ENCODE assay signal across 29 cellular contexts in genomic region chr1:43372172-43372571, GRCh38. TPM values are rescaled to one million over a fixed set of nuclear protein-coding genes. Genes with fewer than 3 reads are reported as not detected.
DNase-seq lines count a peak whose midpoint lies in the region; ATAC-seq, FAIRE-seq and TF ChIP-seq lines count a peak whose summit lies in the region.
"Had no signal": no experiment of that assay in that cellular context is flagged by ENCODE, and none has a peak within 500 bp of the region (broad histone marks: within the 10 kb centered on the region; RNA-seq: fewer than 3 reads in every experiment).

No MANE protein-coding gene starts in this region.

- peak overlapping the region; percentile 84 for H2AK5ac ChIP-seq in IMR-90 (ENCODE audit: low read depth, low read length)

- peaks cover 10% of the 10 kb centered on the region for H3K9me1 ChIP-seq in IMR-90 (ENCODE audit: insufficient read depth, low read length)

- TF ChIP-seq CTCF in AG04450 (IDR thresholded peaks at IDR 0.05; ENCODE audit: low read depth, low read length) (no peak), IMR-90 (conservative IDR thresholded peaks at IDR 0.05; ENCODE audit: low read depth, low read length) (no peak), brain microvascular endothelial cell (IDR thresholded peaks at IDR 0.05; ENCODE audit: low read depth, low read length, missing control alignments) (no peak)

- H4K91ac ChIP-seq in IMR-90 (ENCODE audit: insufficient read depth, low read depth, low read length), result peak overlapping the region; percentile 92

- no peak overlapping the region for H3K56ac ChIP-seq in IMR-90 (ENCODE audit: extremely low read depth, insufficient read depth, low read length)

- peak overlapping the region; percentile 84 for H2BK5ac ChIP-seq in IMR-90 (ENCODE audit: low read depth, low read length, poor library complexity, severe bottlenecking)

- CTCF ChIA-PET in AG04450 (lab: Charles Lee) (interaction anchor here (0.6 kb wide), 1 partner anchor 41 kb away, joined by 3 read pairs; no protein-coding TSS in a partner anchor), IMR-90 (lab: Yijun Ruan, JAX) (interaction anchor here (0.6 kb wide), 1 partner anchor 796 kb away, joined by 3 read pairs; no protein-coding TSS in a partner anchor)

- H3K4me1 ChIP-seq in IMR-90 (ENCODE audit: control insufficient read depth, insufficient read depth, low read length), result peaks cover 13% of the 10 kb centered on the region

- in situ Hi-C loops in IMR-90 (cut with MboI; ENCODE audit: low sequenced_read_pairs), result no loop called here
- in situ Hi-C loops in brain microvascular endothelial cell (cut with HindIII; ENCODE audit: low pct_ligation_motif_present, low sequenced_read_pairs), result no loop called here

- 0 out of 2 replicates have a peak, but pooled peaks cover 7% of the 10 kb centered on the region for H3K36me3 ChIP-seq in IMR-90 (ENCODE audit: control insufficient read depth, insufficient read depth, low read length)
- H3K36me3 ChIP-seq in brain microvascular endothelial cell (replicated peaks), result no peaks in the 10 kb centered on the region
- H3K36me3 ChIP-seq: pancreas had no signal

- H3K9me3 ChIP-seq in AG04450 (ENCODE audit: control insufficient read depth, insufficient read depth, low read length) (no peaks in the 10 kb centered on the region), IMR-90 (ENCODE audit: control insufficient read depth, insufficient read depth, low read length) (no peaks in the 10 kb centered on the region)
- H3K9me3 ChIP-seq: pancreas had no signal

- H3K4me3 ChIP-seq in AG04450 (ENCODE audit: low read depth, low read length) (no peak overlapping the region), IMR-90 (ENCODE audit: insufficient read depth, low read depth, low read length) (no peak overlapping the region), brain microvascular endothelial cell (ENCODE audit: low read depth, low read length) (no peak overlapping the region)
- H3K4me3 ChIP-seq: pancreas had no signal

- no peak overlapping the region for H3K23ac ChIP-seq in IMR-90 (ENCODE audit: low read depth, low read length)

- no TSS peak for BruUV-seq in IMR-90 (replicated peaks; lab: Mats Ljungman, UMichigan)

- no peak overlapping the region for H2AFZ ChIP-seq in IMR-90 (replicated peaks; ENCODE audit: low read length, poor library complexity)

- intact Hi-C loops in IMR-90 (cut with micrococcal nuclease), result no loop called here

- H3K9ac ChIP-seq in IMR-90 (ENCODE audit: low read depth, low read length), result no peak overlapping the region

- POLR2A ChIA-PET in AG04450 (lab: Yijun Ruan, JAX), result no interaction called here
- POLR2A ChIA-PET in IMR-90 (lab: Charles Lee; ENCODE audit: unreplicated experiment), result interaction anchor here (0.7 kb wide), 1 partner anchor 952 kb away, joined by 14 read pairs; no protein-coding TSS in a partner anchor

- WGBS in IMR-90 (ENCODE audit: extremely low coverage in 2 of 2, insufficient read length in 1 of 2), 2 experiments, result 83% methylated on average over 2 of the region's 5 CpGs; no CpG with 5 or more reads in 1 of the 2 experiments

- dilution Hi-C loops in IMR-90 (cut with HindIII; ENCODE audit: low sequenced_read_pairs, unreplicated experiment), result no loop called here

- H2BK120ac ChIP-seq in IMR-90 (ENCODE audit: low read depth, low read length), result peak overlapping the region; percentile 87

- peak overlapping the region; percentile 77; the same call in 1 of the 2 replicates for H3K14ac ChIP-seq in IMR-90 (replicated peaks; ENCODE audit: low read depth, low read length)

- FAIRE-seq in urothelium cell line (lab: Jason Lieb, UNC), result no peak
- FAIRE-seq: pancreas had no signal

- H2BK20ac ChIP-seq in IMR-90 (ENCODE audit: low read depth, low read length), result peak overlapping the region; percentile 80; the same call in 1 of the 2 replicates

- DNase-seq in AG04450 (ENCODE audit: low read depth, low spot score), result no peak
- peak; percentile 57 for DNase-seq in IMR-90
- no peak for DNase-seq in brain microvascular endothelial cell
- DNase-seq in kidney tubule cell (ENCODE audit: low spot score), result peak; percentile 70
- DNase-seq in urothelium cell line (ENCODE audit: low spot score), result no peak
- no peak for DNase-seq in COR-L47 (lab: John Stamatoyannopoulos, UW)
- DNase-seq in NCI-H1105 (lab: John Stamatoyannopoulos, UW), result no peak
- DNase-seq in midbrain (lab: John Stamatoyannopoulos, UW), result no peak
- DNase-seq: activated CD4-positive, alpha-beta T cell treated with anti-CD3 and anti-CD28 coated beads, Interleukin-2, amount 50 U/mL, for 1 hour; aorta; effector memory CD4-positive, alpha-beta T cell; glutamatergic neuron; GOT3; KBM-7; NCI-H1930; NCI-H2227 treated with DMSO at 0.1 percent for 48 hours; NCI-H774; pancreas; stimulated activated CD8-positive, alpha-beta memory T cell treated with anti-CD3 and anti-CD28 coated beads, Interleukin-4, amount 100 ng/mL, for 48 hours; WERI-Rb-1 had no signal

- H3K18ac ChIP-seq in IMR-90 (ENCODE audit: low read depth, low read length), result no peak overlapping the region; the same call in 1 of the 2 replicates

- peak overlapping the region; percentile 18; the same call in 1 of the 2 replicates for H4K5ac ChIP-seq in IMR-90 (ENCODE audit: low read depth, low read length)

- H3K4ac ChIP-seq in IMR-90 (ENCODE audit: low read depth, low read length), result peak overlapping the region; percentile 92

- H3K27ac ChIP-seq in AG04450 (ENCODE audit: low read depth, low read length) (peak overlapping the region; percentile 83), IMR-90 (ENCODE audit: insufficient read depth, low read length) (no peak overlapping the region), brain microvascular endothelial cell (peak overlapping the region; percentile 49)
- H3K27ac ChIP-seq: C4-2B, WERI-Rb-1 had no signal

- peaks cover 3% of the 10 kb centered on the region for H4K20me1 ChIP-seq in IMR-90 (ENCODE audit: insufficient read depth, low read length)

- no peak for TF ChIP-seq POLR2A in IMR-90 (IDR thresholded peaks at IDR 0.05; ENCODE audit: low read depth, low read length)

- H3K79me1 ChIP-seq in IMR-90 (ENCODE audit: low read depth in 1 of 2, low read length in 2 of 2), result peaks cover 29 to 70% of the 10 kb centered on the region in 2 experiments

- TF ChIP-seq RAD21 in IMR-90 (IDR thresholded peaks at IDR 0.05; ENCODE audit: low read length), result no peak

- H3K27me3 ChIP-seq in AG04450 (ENCODE audit: control insufficient read depth, insufficient read depth, low read length) (no peaks in the 10 kb centered on the region), IMR-90 (ENCODE audit: control insufficient read depth, insufficient read depth, low read length) (no peaks in the 10 kb centered on the region), brain microvascular endothelial cell (replicated peaks) (no peaks in the 10 kb centered on the region)
- H3K27me3 ChIP-seq: pancreas had no signal

- no peak overlapping the region for H3K4me2 ChIP-seq in IMR-90 (ENCODE audit: low read depth, low read length)

- no peak for ATAC-seq in IMR-90 (ENCODE audit: low read depth)
- ATAC-seq: left lobe of liver, pancreas, sciatic nerve had no signal

- peak overlapping the region; percentile 63 for H2AK9ac ChIP-seq in IMR-90 (replicated peaks; ENCODE audit: low read depth, low read length, poor library complexity)

- H2BK15ac ChIP-seq in IMR-90 (ENCODE audit: low read depth, low read length), result peak overlapping the region; percentile 97; the same call in 1 of the 3 replicates

- H4K8ac ChIP-seq in IMR-90 (ENCODE audit: low read depth in 2 of 2, low read length in 2 of 2), result peak overlapping the region; percentile 94 to 96

TF ChIP-seq in IMR-90, 13 proteins besides CTCF, POLR2A, EP300 and RAD21:
- TF ChIP-seq USF2 (IDR thresholded peaks at IDR 0.05; ENCODE audit: low read depth, low read length) (no peak), BHLHE40 (IDR thresholded peaks at IDR 0.05; ENCODE audit: low read depth, low read length) (no peak)

RNA-seq across cellular contexts. Expression of gene ELOVL1, which starts 4.4 kb away (rescaled TPM):
- polyA plus RNA-seq in AG04450 (2011; rRNA removed) (165 and 167 TPM in 2 replicates), IMR-90 (2012; rRNA removed) (203 and 211 TPM in 2 replicates)
- 90.0 and 97.7 TPM in 2 replicates for polyA minus RNA-seq in AG04450 (2011; rRNA and poly(A)+ RNA removed)
- total RNA-seq in IMR-90 (2012; rRNA removed), result 66.4 and 88.9 TPM in 2 replicates
- polyA plus RNA-seq in IMR-90 (2012; cell fraction: cytosol; rRNA removed), result 94.1 and 171 TPM in 2 replicates
- polyA plus RNA-seq in IMR-90 (2012; cell fraction: nucleus; rRNA removed; ENCODE audit: low replicate concordance), result 140 and 158 TPM in 2 replicates

RNA-seq across cellular contexts. Expression of gene CDC20, which starts 13.4 kb away (rescaled TPM):
- polyA plus RNA-seq in AG04450 (2011; rRNA removed), result 22.8 and 27.5 TPM in 2 replicates
- polyA minus RNA-seq in AG04450 (2011; rRNA and poly(A)+ RNA removed), result 41.6 and 47.4 TPM in 2 replicates
- 78.0 and 103 TPM in 2 replicates for total RNA-seq in IMR-90 (2012; rRNA removed)
- 107 and 115 TPM in 2 replicates for polyA plus RNA-seq in IMR-90 (2012; rRNA removed)
- 75.5 and 90.0 TPM in 2 replicates for polyA plus RNA-seq in IMR-90 (2012; cell fraction: cytosol; rRNA removed)
- 26.3 and 75.6 TPM in 2 replicates for polyA plus RNA-seq in IMR-90 (2012; cell fraction: nucleus; rRNA removed; ENCODE audit: low replicate concordance)

RNA-seq across cellular contexts. Expression of gene MED8, which starts 17.4 kb away (rescaled TPM):
- 59.3 and 63.7 TPM in 2 replicates for polyA plus RNA-seq in AG04450 (2011; rRNA removed)
- polyA minus RNA-seq in AG04450 (2011; rRNA and poly(A)+ RNA removed), result 36.9 and 41.8 TPM in 2 replicates
- 114 and 120 TPM in 2 replicates for total RNA-seq in IMR-90 (2012; rRNA removed)
- polyA plus RNA-seq in IMR-90 (2012; rRNA removed), result 53.7 and 61.1 TPM in 2 replicates
- polyA plus RNA-seq in IMR-90 (2012; cell fraction: cytosol; rRNA removed), result 35.0 and 38.5 TPM in 2 replicates
- 37.4 and 89.5 TPM in 2 replicates for polyA plus RNA-seq in IMR-90 (2012; cell fraction: nucleus; rRNA removed; ENCODE audit: low replicate concordance)

RNA-seq across cellular contexts. Expression of gene SZT2, which starts 17.5 kb away (rescaled TPM):
- polyA plus RNA-seq in AG04450 (2011; rRNA removed) (9.4 and 10.4 TPM in 2 replicates), IMR-90 (2012; rRNA removed) (14.3 and 15.7 TPM in 2 replicates)
- 43.5 and 51.1 TPM in 2 replicates for polyA minus RNA-seq in AG04450 (2011; rRNA and poly(A)+ RNA removed)
- total RNA-seq in IMR-90 (2012; rRNA removed), result 9.5 and 9.7 TPM in 2 replicates
- polyA plus RNA-seq in IMR-90 (2012; cell fraction: cytosol; rRNA removed), result 5.1 and 7.2 TPM in 2 replicates
- 42.3 and 80.6 TPM in 2 replicates for polyA plus RNA-seq in IMR-90 (2012; cell fraction: nucleus; rRNA removed; ENCODE audit: low replicate concordance)

RNA-seq across cellular contexts. Expression of gene MPL, which starts 34.6 kb away (rescaled TPM):
- polyA plus RNA-seq in AG04450 (2011; rRNA removed), result not detected in 2 replicates
- polyA minus RNA-seq in AG04450 (2011; rRNA and poly(A)+ RNA removed), result not detected in 2 replicates
- total RNA-seq in IMR-90 (2012; rRNA removed), result not detected in 2 replicates
- 0.12 TPM in 1 of 2 replicates, not detected in the other for polyA plus RNA-seq in IMR-90 (2012; rRNA removed)
- 0.02 TPM in 1 of 2 replicates, not detected in the other for polyA plus RNA-seq in IMR-90 (2012; cell fraction: cytosol; rRNA removed)
- polyA plus RNA-seq in IMR-90 (2012; cell fraction: nucleus; rRNA removed; ENCODE audit: low replicate concordance), result not detected in 2 replicates
- total RNA-seq: activated T-helper 1 cell treated with anti-CD3 and anti-CD28 coated beads, Interleukin-12 subunit alpha, Interleukin-12 subunit beta, Interleukin-2, Interleukin-4 antibody, amounts not matched to agents 30 ng/mL and 10 ng/mL and 1 ng/mL, durations not matched to agents 14 hours and 24 hours and 36 hours; cerebellum; G401; OCI-LY7; SK-MEL-5; urinary bladder had no signal

Comparison
In these comparisons a context has a peak if more than half of its experiments do, and no peak if none do; other contexts are left out.
1. DNase-seq: peak in IMR-90 (single experiment) and kidney tubule cell (single experiment); none in AG04450 (single experiment), brain microvascular endothelial cell (single experiment), urothelium cell line (single experiment), COR-L47 (single experiment), NCI-H1105 (single experiment) and midbrain (single experiment).